28 cellular contexts compared by ENCODE assay signal in the genomic region with DNA sequence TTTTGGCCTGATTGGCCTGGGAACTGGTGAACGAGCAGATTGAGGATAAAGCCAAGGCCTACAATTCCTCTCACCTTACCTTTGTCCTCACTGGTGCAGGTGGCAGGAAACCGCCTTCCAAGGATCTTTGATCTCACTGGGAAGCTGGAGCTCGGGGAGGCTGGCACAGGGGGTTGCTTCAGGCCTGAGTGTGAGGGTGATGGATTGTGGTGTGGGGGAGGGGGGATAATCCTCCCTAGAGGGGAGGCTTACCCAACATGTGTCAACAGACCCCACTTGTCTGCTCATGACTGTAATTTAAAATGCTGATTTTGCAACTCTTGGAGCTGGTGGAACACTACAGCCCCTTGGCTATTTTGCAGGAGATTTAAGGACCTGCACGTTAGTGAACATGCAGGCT. TPM values are rescaled to one million over a fixed set of nuclear protein-coding genes. Genes with fewer than 3 reads are reported as not detected.
"Had no signal": no experiment of that assay in that cellular context is flagged by ENCODE, and none has a peak within 500 bp of the region (broad histone marks: within the 10 kb centered on the region; RNA-seq: fewer than 3 reads in every experiment).

No MANE protein-coding gene starts in this region.

- H3K36me3 ChIP-seq: breast epithelium, esophagus muscularis mucosa, gastroesophageal sphincter, heart left ventricle, ovary, thoracic aorta had no signal

- H3K27ac ChIP-seq: breast epithelium, esophagus muscularis mucosa, gastroesophageal sphincter, heart left ventricle, ovary, thoracic aorta had no signal

- H3K4me1 ChIP-seq: breast epithelium had no signal

- H3K27me3 ChIP-seq: breast epithelium, esophagus muscularis mucosa, gastroesophageal sphincter, heart left ventricle, ovary had no signal

- H3K9me3 ChIP-seq: breast epithelium, esophagus muscularis mucosa, gastroesophageal sphincter, heart left ventricle, ovary, thoracic aorta had no signal

- ATAC-seq: gastroesophageal sphincter; heart left ventricle; left ventricle myocardium superior; naive thymus-derived CD4-positive, alpha-beta T cell; sciatic nerve; stimulated activated effector memory CD8-positive, alpha-beta T cell treated with anti-CD3 and anti-CD28 coated beads, Interleukin-12 subunit alpha, Interleukin-12 subunit beta, amount 100 ng/mL, for 72 hours had no signal

- H3K4me3 ChIP-seq: breast epithelium, esophagus muscularis mucosa, gastroesophageal sphincter, heart left ventricle, ovary, thoracic aorta had no signal

- FAIRE-seq: astrocyte had no signal

- DNase-seq: activated CD4-positive, alpha-beta T cell treated with anti-CD3 and anti-CD28 coated beads for 1 hour; activated CD8-positive, alpha-beta memory T cell treated with anti-CD3 and anti-CD28 coated beads for 24 hours; activated CD8-positive, alpha-beta memory T cell treated with anti-CD3 and anti-CD28 coated beads, Interleukin-2, amount 50 U/mL, for 48 hours; activated effector memory CD4-positive, alpha-beta T cell treated with Interleukin-2 at 50 U/mL for 16 hours; activated naive CD4-positive, alpha-beta T cell treated with anti-CD3 and anti-CD28 coated beads, Interleukin-2, amount 50 U/mL, for 16 hours; activated T-cell treated with anti-CD3 and anti-CD28 coated beads, Interleukin-2, amount 50 U/mL, for 48 hours; cerebellar nuclear complex; cortex of kidney; immature natural killer cell; kidney glomerular epithelial cell; left ventricle myocardium superior; naive thymus-derived CD4-positive, alpha-beta T cell; ovary; stimulated activated CD4-positive, alpha-beta T cell treated with anti-CD3 and anti-CD28 coated beads, Interleukin-4, amount 100 ng/mL, for 24 hours; T-helper 1 cell; T-helper 9 cell had no signal

RNA-seq across cellular contexts. Expression of gene PRM1, which starts 59.6 kb away (rescaled TPM):
- total RNA-seq: astrocyte; breast epithelium; esophagus muscularis mucosa; gastroesophageal sphincter; heart left ventricle; left ventricle myocardium superior; mucosa of gallbladder; naive thymus-derived CD4-positive, alpha-beta T cell; ovary; pulmonary artery endothelial cell; sciatic nerve; thoracic aorta; ureter had no signal
- polyA plus RNA-seq: adipose tissue; heart left ventricle; immature natural killer cell; naive thymus-derived CD4-positive, alpha-beta T cell; ovary had no signal
